38 cellular contexts compared by ENCODE assay signal in the genomic region with DNA sequence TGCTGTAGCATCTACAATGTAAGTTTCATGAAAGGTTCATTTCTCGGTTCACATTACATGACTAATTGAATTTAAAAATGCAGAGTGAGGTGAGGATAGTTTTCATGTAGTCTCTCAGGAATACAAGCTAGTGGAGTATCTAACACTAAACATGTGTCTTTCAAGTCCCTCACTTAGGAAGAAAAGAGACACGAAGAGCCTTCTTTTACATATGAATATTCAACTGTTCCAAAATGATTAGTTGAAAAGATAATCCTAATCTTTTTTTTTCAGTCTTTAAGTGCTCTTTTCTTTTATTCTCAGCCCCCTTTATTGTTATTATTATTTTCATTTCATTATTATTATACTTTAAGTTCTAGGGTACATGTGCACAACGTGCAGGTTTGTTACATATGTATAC. TPM values are rescaled to one million over a fixed set of nuclear protein-coding genes. Genes with fewer than 3 reads are reported as not detected.
"Had no signal": no experiment of that assay in that cellular context is flagged by ENCODE, and none has a peak within 500 bp of the region (broad histone marks: within the 10 kb centered on the region; RNA-seq: fewer than 3 reads in every experiment).

No MANE protein-coding gene starts in this region.

- H3K9me3 ChIP-seq: adrenal gland, ascending aorta, body of pancreas, breast epithelium had no signal

- H3K27ac ChIP-seq: adrenal gland, ascending aorta, body of pancreas, brain microvascular endothelial cell, breast epithelium, cardiac muscle cell had no signal

- H3K27me3 ChIP-seq: adrenal gland, ascending aorta, body of pancreas, brain microvascular endothelial cell, breast epithelium, cardiac muscle cell had no signal

- ATAC-seq: activated naive CD4-positive, alpha-beta T cell treated with anti-CD3 and anti-CD28 coated beads, Interleukin-2, amount 50 U/mL, for 72 hours; activated naive CD8-positive, alpha-beta T cell treated with anti-CD3 and anti-CD28 coated beads, Interleukin-2, amount 50 U/mL, for 24 hours; activated T-cell treated with anti-CD3 and anti-CD28 coated beads, Interleukin-2, amount 50 U/mL, for 4 hours; activated T-cell treated with anti-CD3 and anti-CD28 coated beads, Interleukin-2, amount 50 U/mL, for 72 hours; activated T-helper 17 cell treated with anti-CD3 and anti-CD28 coated beads, Interleukin-2, amount 50 U/mL, for 72 hours; body of pancreas had no signal

- DNase-seq: activated effector memory CD4-positive, alpha-beta T cell treated with anti-CD3 and anti-CD28 coated beads, Interleukin-2, amount 50 U/mL, for 16 hours; activated effector memory CD4-positive, alpha-beta T cell treated with Interleukin-2 at 50 U/mL for 16 hours; activated gamma-delta T cell; activated gamma-delta T cell treated with Interleukin-2 at 50 U/mL for 16 hours; activated naive CD4-positive, alpha-beta T cell; activated naive CD4-positive, alpha-beta T cell treated with anti-CD3 and anti-CD28 coated beads for 36 hours; activated naive CD4-positive, alpha-beta T cell treated with anti-CD3 and anti-CD28 coated beads, Interleukin-2, amount 10 ng/mL, durations not matched to agents 7 days and 5 days; activated naive CD4-positive, alpha-beta T cell treated with anti-CD3 and anti-CD28 coated beads, Interleukin-2, amount 50 U/mL, for 16 hours; activated naive CD4-positive, alpha-beta T cell treated with Interleukin-2 at 50 U/mL for 16 hours; activated naive CD8-positive, alpha-beta T cell treated with anti-CD3 and anti-CD28 coated beads for 36 hours; activated naive CD8-positive, alpha-beta T cell treated with anti-CD3 and anti-CD28 coated beads, Interleukin-2, amount 10 ng/mL, durations not matched to agents 7 days and 5 days; activated naive CD8-positive, alpha-beta T cell treated with anti-CD3 and anti-CD28 coated beads, Interleukin-2, amount 50 U/mL, for 24 hours; activated T-cell treated with anti-CD3 and anti-CD28 coated beads, Interleukin-2, amount 50 U/mL, for 24 hours; activated T-cell treated with anti-CD3 and anti-CD28 coated beads, Interleukin-2, amount 50 U/mL, for 4 hours; activated T-cell treated with anti-CD3 and anti-CD28 coated beads, Interleukin-2, amount 50 U/mL, for 48 hours; activated T-cell treated with anti-CD3 and anti-CD28 coated beads, Interleukin-2, amount 50 U/mL, for 72 hours; adrenal gland; amniotic stem cell; amygdala; anterior cingulate cortex; aorta; body of pancreas; brain microvascular endothelial cell; caudate nucleus; central memory CD4-positive, alpha-beta T cell; cerebellar nuclear complex had no signal

- H3K4me3 ChIP-seq: adrenal gland, ascending aorta, body of pancreas, breast epithelium, cardiac muscle cell had no signal

- H3K4me1 ChIP-seq: adrenal gland, ascending aorta, body of pancreas, breast epithelium had no signal

- H3K36me3 ChIP-seq: adrenal gland, ascending aorta, brain microvascular endothelial cell, breast epithelium, cardiac muscle cell had no signal

RNA-seq across cellular contexts. Expression of a gene that starts 10.8 kb away (rescaled TPM):
- total RNA-seq: activated naive CD4-positive, alpha-beta T cell treated with anti-CD3 and anti-CD28 coated beads for 36 hours; ascending aorta had no signal

RNA-seq across cellular contexts. Expression of a gene that starts 12.3 kb away (rescaled TPM):
- total RNA-seq: activated naive CD4-positive, alpha-beta T cell treated with anti-CD3 and anti-CD28 coated beads for 36 hours; activated naive CD4-positive, alpha-beta T cell treated with anti-CD3 and anti-CD28 coated beads, Interleukin-2, amount 50 U/mL, for 72 hours; activated naive CD8-positive, alpha-beta T cell treated with anti-CD3 and anti-CD28 coated beads for 36 hours; activated T-helper 1 cell treated with anti-CD3 and anti-CD28 coated beads, Interleukin-12 subunit alpha, Interleukin-12 subunit beta, Interleukin-2, Interleukin-4 antibody, amounts not matched to agents 30 ng/mL and 10 ng/mL and 1 ng/mL, durations not matched to agents 14 hours and 24 hours and 36 hours; activated T-helper 2 cell treated with anti-CD3 and anti-CD28 coated beads, Interferon-gamma antibody, Interleukin-2, Interleukin-4, amounts not matched to agents 10 μg/mL and 5 μg/mL and 100 μg/mL, durations not matched to agents 14 hours and 24 hours and 36 hours; ascending aorta had no signal
- polyA plus RNA-seq: aorta had no signal

RNA-seq across cellular contexts. Expression of a gene that starts 28.5 kb away (rescaled TPM):
- total RNA-seq: activated naive CD4-positive, alpha-beta T cell treated with anti-CD3 and anti-CD28 coated beads for 36 hours; activated naive CD4-positive, alpha-beta T cell treated with anti-CD3 and anti-CD28 coated beads, Interleukin-2, amount 50 U/mL, for 72 hours; activated naive CD8-positive, alpha-beta T cell treated with anti-CD3 and anti-CD28 coated beads for 36 hours; activated T-cell treated with anti-CD3 and anti-CD28 coated beads, Interleukin-2, amount 50 U/mL, for 4 hours; activated T-cell treated with anti-CD3 and anti-CD28 coated beads, Interleukin-2, amount 50 U/mL, for 72 hours; activated T-helper 1 cell treated with anti-CD3 and anti-CD28 coated beads, Interleukin-12 subunit alpha, Interleukin-12 subunit beta, Interleukin-2, Interleukin-4 antibody, amounts not matched to agents 30 ng/mL and 10 ng/mL and 1 ng/mL, durations not matched to agents 14 hours and 24 hours and 36 hours; activated T-helper 17 cell treated with anti-CD3 and anti-CD28 coated beads, Interleukin-2, amount 50 U/mL, for 72 hours; activated T-helper 2 cell treated with anti-CD3 and anti-CD28 coated beads, Interferon-gamma antibody, Interleukin-2, Interleukin-4, amounts not matched to agents 10 μg/mL and 5 μg/mL and 100 μg/mL, durations not matched to agents 14 hours and 24 hours and 36 hours; adrenal gland; aorta; ascending aorta; astrocyte; body of pancreas; breast epithelium; bronchial epithelial cell; cardiac septum; chondrocyte had no signal
- polyA plus RNA-seq: aorta, cardiac muscle cell had no signal

RNA-seq across cellular contexts. Expression of a gene that starts 31.4 kb away (rescaled TPM):
- total RNA-seq: activated naive CD4-positive, alpha-beta T cell treated with anti-CD3 and anti-CD28 coated beads for 36 hours; activated naive CD4-positive, alpha-beta T cell treated with anti-CD3 and anti-CD28 coated beads, Interleukin-2, amount 50 U/mL, for 72 hours; activated naive CD8-positive, alpha-beta T cell treated with anti-CD3 and anti-CD28 coated beads for 36 hours; activated naive CD8-positive, alpha-beta T cell treated with anti-CD3 and anti-CD28 coated beads, Interleukin-2, amount 10 ng/mL, durations not matched to agents 7 days and 5 days; activated T-cell treated with anti-CD3 and anti-CD28 coated beads, Interleukin-2, amount 50 U/mL, for 4 hours; activated T-cell treated with anti-CD3 and anti-CD28 coated beads, Interleukin-2, amount 50 U/mL, for 72 hours; activated T-helper 1 cell treated with anti-CD3 and anti-CD28 coated beads, Interleukin-12 subunit alpha, Interleukin-12 subunit beta, Interleukin-2, Interleukin-4 antibody, amounts not matched to agents 30 ng/mL and 10 ng/mL and 1 ng/mL, durations not matched to agents 14 hours and 24 hours and 36 hours; activated T-helper 17 cell treated with anti-CD3 and anti-CD28 coated beads, Interleukin-2, amount 50 U/mL, for 72 hours; activated T-helper 2 cell treated with anti-CD3 and anti-CD28 coated beads, Interferon-gamma antibody, Interleukin-2, Interleukin-4, amounts not matched to agents 10 μg/mL and 5 μg/mL and 100 μg/mL, durations not matched to agents 14 hours and 24 hours and 36 hours; aorta; ascending aorta; astrocyte; body of pancreas; bronchial epithelial cell; cardiac septum; chondrocyte had no signal
- polyA plus RNA-seq: adipose tissue, aorta, cardiac muscle cell had no signal

RNA-seq across cellular contexts. Expression of a gene that starts 36.0 kb away (rescaled TPM):
- total RNA-seq: activated naive CD4-positive, alpha-beta T cell treated with anti-CD3 and anti-CD28 coated beads for 36 hours; activated naive CD4-positive, alpha-beta T cell treated with anti-CD3 and anti-CD28 coated beads, Interleukin-2, amount 50 U/mL, for 72 hours; activated naive CD8-positive, alpha-beta T cell treated with anti-CD3 and anti-CD28 coated beads for 36 hours; activated naive CD8-positive, alpha-beta T cell treated with anti-CD3 and anti-CD28 coated beads, Interleukin-2, amount 10 ng/mL, durations not matched to agents 7 days and 5 days; activated T-cell treated with anti-CD3 and anti-CD28 coated beads, Interleukin-2, amount 50 U/mL, for 4 hours; activated T-cell treated with anti-CD3 and anti-CD28 coated beads, Interleukin-2, amount 50 U/mL, for 72 hours; activated T-helper 1 cell treated with anti-CD3 and anti-CD28 coated beads, Interleukin-12 subunit alpha, Interleukin-12 subunit beta, Interleukin-2, Interleukin-4 antibody, amounts not matched to agents 30 ng/mL and 10 ng/mL and 1 ng/mL, durations not matched to agents 14 hours and 24 hours and 36 hours; activated T-helper 17 cell treated with anti-CD3 and anti-CD28 coated beads, Interleukin-2, amount 50 U/mL, for 72 hours; activated T-helper 2 cell treated with anti-CD3 and anti-CD28 coated beads, Interferon-gamma antibody, Interleukin-2, Interleukin-4, amounts not matched to agents 10 μg/mL and 5 μg/mL and 100 μg/mL, durations not matched to agents 14 hours and 24 hours and 36 hours; adrenal gland; aorta; ascending aorta; astrocyte; body of pancreas; breast epithelium; bronchial epithelial cell; cardiac muscle cell; cardiac septum; chondrocyte had no signal
- polyA plus RNA-seq: adipose tissue, adrenal gland, aorta, cardiac muscle cell had no signal
